ENCODE assay signal across 23 cellular contexts in the genomic region with DNA sequence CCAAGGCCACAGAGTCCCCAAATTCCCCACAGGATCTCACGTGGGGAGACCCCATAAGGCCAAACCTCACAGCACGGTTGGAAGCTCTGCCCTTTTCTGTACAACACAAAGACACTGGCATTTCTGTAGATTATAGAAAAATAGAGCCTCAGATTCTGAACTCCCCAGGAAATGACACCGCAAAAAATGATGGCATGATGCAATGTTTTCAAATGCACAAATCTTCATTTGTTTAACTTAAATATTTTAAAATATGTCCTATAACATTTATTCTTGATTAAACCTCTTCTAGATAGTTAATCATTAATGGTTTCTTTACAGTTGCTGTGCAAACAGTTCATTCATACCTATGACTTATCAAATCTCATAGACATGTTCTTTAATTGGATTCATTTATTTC. TPM values are rescaled to one million over a fixed set of nuclear protein-coding genes. Genes with fewer than 3 reads are reported as not detected.
A peak's percentile ranks its signal among the peaks of the same experiment; 100 is the strongest.
DNase-seq lines count a peak whose midpoint lies in the region; ATAC-seq, FAIRE-seq and TF ChIP-seq lines count a peak whose summit lies in the region.
"Had no signal": no experiment of that assay in that cellular context is flagged by ENCODE, and none has a peak within 500 bp of the region (broad histone marks: within the 10 kb centered on the region; RNA-seq: fewer than 3 reads in every experiment).

No MANE protein-coding gene starts in this region.

- no peak overlapping the region for H3K4me2 ChIP-seq in H9 (ENCODE audit: insufficient read depth, insufficient read length, low read length)
- no peak overlapping the region for H3K4me2 ChIP-seq in mesendoderm (ENCODE audit: low read length)

- no TSS peak for BruUV-seq in Calu3 (replicated peaks; lab: Mats Ljungman, UMichigan)

- H4K8ac ChIP-seq in H9 (replicated peaks; ENCODE audit: insufficient read length, low read depth, low read length), result no peak overlapping the region
- no peak overlapping the region for H4K8ac ChIP-seq in mesendoderm (ENCODE audit: low read depth, low read length)

- no peaks in the 10 kb centered on the region for H3K27me3 Mint-ChIP-seq in Calu3 (ENCODE audit: unreplicated experiment)
- H3K27me3 Mint-ChIP-seq in H9 (ENCODE audit: low read depth), result no peaks in the 10 kb centered on the region

- no peak overlapping the region for H4K5ac ChIP-seq in H9 (ENCODE audit: insufficient read length, low read depth, low read length)
- no peak overlapping the region for H4K5ac ChIP-seq in mesendoderm (ENCODE audit: low read length)

- DNase-seq in Calu3 (no peak), H9 (no peak), RCC 7860 (ENCODE audit: low spot score) (no peak), mesendoderm (no peak), foreskin melanocyte (no peak)
- DNase-seq: CD8-positive, alpha-beta memory T cell; EL; GOT3; MM.1S; NCI-H1092; NCI-H1436; NCI-H187 treated with DMSO at 0.1 percent for 48 hours; NCI-H2107; NCI-H748 treated with DMSO at 0.1 percent for 48 hours; SHP77; SW 1271; T-helper 2 cell had no signal

- no peak overlapping the region for H3T11ph ChIP-seq in H9 (ENCODE audit: low read length)

- H2BK15ac ChIP-seq in H9 (ENCODE audit: low read depth, low read length), result no peak overlapping the region
- H2BK15ac ChIP-seq in mesendoderm (replicated peaks; ENCODE audit: low read depth), result no peak overlapping the region

- H2BK120ac ChIP-seq in H9 (ENCODE audit: low read depth, low read length, poor library complexity, severe bottlenecking), result peak overlapping the region; percentile 30
- H2BK120ac ChIP-seq in mesendoderm (ENCODE audit: low read depth, low read length), result no peak overlapping the region

- H3K9me3 ChIP-seq in H9 (ENCODE audit: control insufficient read depth, low read depth, low read length), result no peaks in the 10 kb centered on the region

- H3K23me2 ChIP-seq in H9 (ENCODE audit: insufficient read length, low read depth, low read length, poor library complexity, severe bottlenecking), result no peaks in the 10 kb centered on the region

- H3K56ac ChIP-seq in H9 (ENCODE audit: insufficient read length, low read depth, low read length) (no peak overlapping the region), mesendoderm (ENCODE audit: low read length) (no peak overlapping the region)

- H3K4me3 ChIP-seq in mesendoderm (ENCODE audit: low read length), result no peak overlapping the region

- H2AFZ ChIP-seq in H9 (ENCODE audit: low read length), result no peak overlapping the region

- no peaks in the 10 kb centered on the region for H3K36me3 Mint-ChIP-seq in Calu3 (ENCODE audit: insufficient read depth, unreplicated experiment)
- H3K36me3 Mint-ChIP-seq in H9 (ENCODE audit: insufficient read depth in 1 of 3, low read depth in 3 of 3), result no peaks in the 10 kb centered on the region
- H3K36me3 Mint-ChIP-seq: CD8-positive, alpha-beta memory T cell had no signal

- H3K4me1 ChIP-seq in H9 (ENCODE audit: insufficient read depth, low read length) (peaks cover 4% of the 10 kb centered on the region; the same call in 1 of the 2 replicates), mesendoderm (ENCODE audit: control insufficient read depth, low read depth, low read length) (peaks cover 10% of the 10 kb centered on the region)

- H3K18ac ChIP-seq in H9 (ENCODE audit: insufficient read length, low read depth, low read length), result no peak overlapping the region
- H3K18ac ChIP-seq in mesendoderm (ENCODE audit: low read length), result peak overlapping the region; percentile 75

- no peak overlapping the region for H2AK5ac ChIP-seq in H9 (ENCODE audit: insufficient read length, low read length)
- H2AK5ac ChIP-seq in mesendoderm (ENCODE audit: low read length), result no peak overlapping the region

- peak; percentile 63 for FAIRE-seq in RCC 7860 (lab: Jason Lieb, UNC)

- ATAC-seq in GM21367 (IDR thresholded peaks at IDR 0.05; ENCODE audit: unreplicated experiment), result no peak
- no peak for ATAC-seq in GM19023 (IDR thresholded peaks at IDR 0.05; ENCODE audit: unreplicated experiment)

- H3K9ac ChIP-seq in H9 (ENCODE audit: extremely low read depth, insufficient read length, low read length) (no peak overlapping the region), mesendoderm (ENCODE audit: low read length) (no peak overlapping the region)

- H3K27ac Mint-ChIP-seq in Calu3 (ENCODE audit: unreplicated experiment) (peak overlapping the region; percentile 93), H9 (no peak overlapping the region)
- H3K27ac Mint-ChIP-seq: CD8-positive, alpha-beta memory T cell had no signal

- no peaks in the 10 kb centered on the region for H3K36me3 ChIP-seq in mesendoderm (ENCODE audit: control insufficient read depth, insufficient read depth, low read length)

- no peaks in the 10 kb centered on the region for H4K20me1 ChIP-seq in H9 (ENCODE audit: control insufficient read depth, insufficient read depth, insufficient read length)

- no peak overlapping the region for H3K4ac ChIP-seq in H9 (ENCODE audit: low read depth, low read length)
- no peak overlapping the region for H3K4ac ChIP-seq in mesendoderm (ENCODE audit: low read depth, low read length)

- H3K4me1 Mint-ChIP-seq in Calu3 (ENCODE audit: low read depth, unreplicated experiment) (peaks cover 23% of the 10 kb centered on the region), H9 (peaks cover 24 to 36% of the 10 kb centered on the region in 2 experiments)
- H3K4me1 Mint-ChIP-seq: CD8-positive, alpha-beta memory T cell had no signal

- no peak overlapping the region for H2BK5ac ChIP-seq in H9 (ENCODE audit: insufficient read length, low read length)
- H2BK5ac ChIP-seq in mesendoderm (ENCODE audit: low read length), result no peak overlapping the region

- H3K79me2 ChIP-seq in H9 (ENCODE audit: insufficient read depth, low read length) (no peaks in the 10 kb centered on the region), mesendoderm (ENCODE audit: control insufficient read depth, insufficient read depth, low read length) (no peaks in the 10 kb centered on the region)

- intact Hi-C loops in Calu3 (cut with micrococcal nuclease; ENCODE audit: unreplicated experiment), result no loop called here

- H3K27ac ChIP-seq in H9 (ENCODE audit: insufficient read length, low read depth, low read length) (no peak overlapping the region), mesendoderm (ENCODE audit: low read depth, low read length) (no peak overlapping the region)
- H3K27ac ChIP-seq: C4-2B had no signal

- H2BK20ac ChIP-seq in H9 (ENCODE audit: low read depth, low read length, poor library complexity, severe bottlenecking), result no peak overlapping the region

- no peaks in the 10 kb centered on the region for H3K9me3 Mint-ChIP-seq in Calu3 (ENCODE audit: low read depth, unreplicated experiment)
- H3K9me3 Mint-ChIP-seq in H9, result no peaks in the 10 kb centered on the region

- H3K23ac ChIP-seq in H9 (ENCODE audit: insufficient read length, low read depth, low read length) (no peak overlapping the region), mesendoderm (ENCODE audit: low read length) (no peak overlapping the region)

- CTCF ChIA-PET in Calu3 (lab: Charles Lee), result interaction anchor here (1.0 kb wide), 1 partner anchor 134 kb away, joined by 3 read pairs; no protein-coding TSS in a partner anchor

- no peak overlapping the region for H2BK12ac ChIP-seq in H9 (ENCODE audit: insufficient read length, low read depth, low read length)

- H3K14ac ChIP-seq in H9 (ENCODE audit: insufficient read depth, low read length), result no peak overlapping the region

- H3K79me1 ChIP-seq in H9 (ENCODE audit: insufficient read depth, low read depth, low read length, poor library complexity, severe bottlenecking) (no peaks in the 10 kb centered on the region), mesendoderm (ENCODE audit: low read length) (no peaks in the 10 kb centered on the region)

- H3K4me3 Mint-ChIP-seq in Calu3 (ENCODE audit: low read depth, unreplicated experiment), result peak overlapping the region; percentile 15
- H3K4me3 Mint-ChIP-seq in H9, result no peak overlapping the region
- H3K4me3 Mint-ChIP-seq: CD8-positive, alpha-beta memory T cell had no signal

- WGBS in H9 (ENCODE audit: extremely low coverage, insufficient read length, low lambda C conversion rate), result no CpG with 5 or more reads among the region's 3 CpGs
- no CpG with 5 or more reads among the region's 3 CpGs for WGBS in mesendoderm (ENCODE audit: extremely low coverage, insufficient coverage, low lambda C conversion rate)

- H3K27me3 ChIP-seq in H9 (ENCODE audit: insufficient read depth, low read length) (no peaks in the 10 kb centered on the region), mesendoderm (ENCODE audit: insufficient read depth, low read length, poor library complexity) (no peaks in the 10 kb centered on the region)

- TF ChIP-seq CTCF in Calu3 (IDR thresholded peaks at IDR 0.05; ENCODE audit: unreplicated experiment) (no peak), H9 (conservative IDR thresholded peaks at IDR 0.05) (no peak)

- H4K91ac ChIP-seq in H9 (ENCODE audit: insufficient read length, low read depth, low read length), result no peak overlapping the region

RNA-seq across cellular contexts. Expression of a gene that starts 33.8 kb away (rescaled TPM):
- total RNA-seq in Calu3 (2022), result not detected in 2 replicates
- total RNA-seq in H9 (2021), result 0.07 TPM in 1 of 2 replicates, not detected in the other
- polyA plus RNA-seq in mesendoderm (2013, experiment 1 of 2), result 0.06 TPM
- 0.06 TPM for polyA plus RNA-seq in mesendoderm (2013, experiment 2 of 2)
- total RNA-seq: CD8-positive, alpha-beta memory T cell; NCI-H460; RPMI7951 had no signal
- polyA plus RNA-seq: AG04450; CD8-positive, alpha-beta memory T cell had no signal
